Comparison of ENCODE assay signal across 11 cellular contexts in the genomic region with DNA sequence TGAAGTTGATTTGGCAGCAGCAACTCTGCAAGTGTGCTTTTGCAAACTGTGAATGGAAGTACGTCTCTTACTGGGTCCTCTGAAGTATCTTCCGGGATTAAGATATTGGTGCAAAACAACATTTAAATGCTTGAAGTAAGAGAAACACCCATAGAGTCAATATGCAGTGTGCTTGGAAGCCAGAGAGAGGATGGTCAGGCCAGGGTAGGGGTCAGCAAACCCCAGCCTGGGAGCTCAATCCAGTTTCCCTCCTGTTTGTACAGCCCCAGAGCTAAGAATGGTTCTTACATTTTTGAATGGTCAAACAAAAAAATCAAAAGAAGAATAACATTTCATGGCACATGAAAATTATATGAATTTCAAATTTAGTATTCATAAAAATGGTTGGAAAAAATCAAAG. TPM values are rescaled to one million over a fixed set of nuclear protein-coding genes. Genes with fewer than 3 reads are reported as not detected.
A peak's percentile ranks its signal among the peaks of the same experiment; 100 is the strongest.
DNase-seq lines count a peak whose midpoint lies in the region; ATAC-seq and TF ChIP-seq lines count a peak whose summit lies in the region.
"Had no signal": no experiment of that assay in that cellular context is flagged by ENCODE, and none has a peak within 500 bp of the region (broad histone marks: within the 10 kb centered on the region; RNA-seq: fewer than 3 reads in every experiment).

No MANE protein-coding gene starts in this region.

- no peaks in the 10 kb centered on the region for H4K20me1 ChIP-seq in BLaER1 treated with 17β-estradiol and CSF1 and Interleukin-3, amounts not matched to agents 10 nM and 100 nM

- peak overlapping the region in 9 of 11 experiments; percentile 61 to 79 (median 70); a peak in 17 of 22 replicates for H3K27ac ChIP-seq in BLaER1 treated with 17β-estradiol and CSF1 and Interleukin-3, amounts not matched to agents 10 nM and 100 nM
- peak overlapping the region; percentile 63 for H3K27ac ChIP-seq in naive thymus-derived CD4-positive, alpha-beta T cell (ENCODE audit: low read depth, low read length)
- H3K27ac ChIP-seq: cardiac muscle cell had no signal

- no peaks in the 10 kb centered on the region for H3K36me3 Mint-ChIP-seq in naive thymus-derived CD4-positive, alpha-beta T cell

- H3K9me3 ChIP-seq in BLaER1 treated with 17β-estradiol and CSF1 and Interleukin-3, amounts not matched to agents 10 nM and 100 nM (replicated peaks in 1 of 11), result no peaks in the 10 kb centered on the region
- no peaks in the 10 kb centered on the region for H3K9me3 ChIP-seq in naive thymus-derived CD4-positive, alpha-beta T cell (ENCODE audit: control insufficient read depth in 2 of 3, low read length in 3 of 3)

- peak overlapping the region; percentile 73 to 97 (median 91) for H3K27ac Mint-ChIP-seq in naive thymus-derived CD4-positive, alpha-beta T cell

- H3K9ac ChIP-seq in BLaER1 treated with 17β-estradiol and CSF1 and Interleukin-3, amounts not matched to agents 10 nM and 100 nM, result peak overlapping the region in 6 of 11 experiments; percentile 55 to 73 (median 67); a peak in 11 of 22 replicates

- intact Hi-C loops in naive thymus-derived CD4-positive, alpha-beta T cell (cut with micrococcal nuclease), result loop anchor here (1.0 to 5.0 kb wide), 5 partner anchors 118 to 723 kb away; a partner anchor contains a TSS

- peak overlapping the region; percentile 72 to 94 (median 90) for H3K4me3 Mint-ChIP-seq in naive thymus-derived CD4-positive, alpha-beta T cell

- peaks cover 9 to 28% (median 19%) of the 10 kb centered on the region in 7 donors for H3K4me1 Mint-ChIP-seq in naive thymus-derived CD4-positive, alpha-beta T cell

- TF ChIP-seq CTCF in LNCaP clone FGC (IDR thresholded peaks at IDR 0.05; ENCODE audit: control insufficient read depth, extremely low read depth, insufficient read depth) (no peak), cardiac fibroblast (IDR thresholded peaks at IDR 0.05; ENCODE audit: low read depth, low read length) (no peak)

- DNase-seq in LNCaP clone FGC (ENCODE audit: low read depth), result peak; percentile 10
- peak in 1 of 2 donors; percentile 42 for DNase-seq in cardiac fibroblast (ENCODE audit: low read depth in 2 of 2)
- peak in 2 of 9 donors; percentile 0 to 3 for DNase-seq in naive thymus-derived CD4-positive, alpha-beta T cell
- DNase-seq in AML-193 (lab: John Stamatoyannopoulos, UW), result no peak
- no peak for DNase-seq in occipital lobe (lab: John Stamatoyannopoulos, UW)
- DNase-seq in cortex of kidney (lab: John Stamatoyannopoulos, UW), result no peak
- DNase-seq: NCI-H1436 treated with DMSO at 0.1 percent for 48 hours, T-helper 9 cell had no signal

- CTCF ChIA-PET in naive thymus-derived CD4-positive, alpha-beta T cell (lab: Charles Lee), result no interaction called here

- no peaks in the 10 kb centered on the region for H3K9me3 Mint-ChIP-seq in naive thymus-derived CD4-positive, alpha-beta T cell

- peaks cover 0 to 18% (median 0%) of the 10 kb centered on the region in 5 donors for H3K27me3 Mint-ChIP-seq in naive thymus-derived CD4-positive, alpha-beta T cell

- POLR2A ChIA-PET in naive thymus-derived CD4-positive, alpha-beta T cell (lab: Charles Lee), result no interaction called here

- no peaks in the 10 kb centered on the region for H3K27me3 ChIP-seq in BLaER1 treated with 17β-estradiol and CSF1 and Interleukin-3, amounts not matched to agents 10 nM and 100 nM
- no peaks in the 10 kb centered on the region for H3K27me3 ChIP-seq in naive thymus-derived CD4-positive, alpha-beta T cell (ENCODE audit: control insufficient read depth in 2 of 2, insufficient read depth in 2 of 2, low read length in 2 of 2)

- ATAC-seq in naive thymus-derived CD4-positive, alpha-beta T cell, result no peak
- no peak for ATAC-seq in HG02840 (IDR thresholded peaks at IDR 0.05; ENCODE audit: low FRiP score, unreplicated experiment)

- peak overlapping the region in 6 of 10 experiments; percentile 36 to 52 (median 48); a peak in 7 of 20 replicates for H3K4me3 ChIP-seq in BLaER1 treated with 17β-estradiol and CSF1 and Interleukin-3, amounts not matched to agents 10 nM and 100 nM
- H3K4me3 ChIP-seq in LNCaP clone FGC (ENCODE audit: low read depth, low read length) (no peak overlapping the region), cardiac fibroblast (replicated peaks in 1 of 2; ENCODE audit: low read depth in 2 of 2, low read length in 2 of 2) (peak overlapping the region; percentile 41)
- H3K4me3 ChIP-seq in naive thymus-derived CD4-positive, alpha-beta T cell (ENCODE audit: low read length), result peak overlapping the region; percentile 68
- H3K4me3 ChIP-seq: cardiac muscle cell had no signal

- peak overlapping the region; percentile 44 to 76 (median 62); a peak in 19 of 22 replicates for H3K4me2 ChIP-seq in BLaER1 treated with 17β-estradiol and CSF1 and Interleukin-3, amounts not matched to agents 10 nM and 100 nM

- H3K4me1 ChIP-seq in BLaER1 treated with 17β-estradiol and CSF1 and Interleukin-3, amounts not matched to agents 10 nM and 100 nM, result peaks cover 0 to 13% (median 7%) of the 10 kb centered on the region in 10 experiments; a peak in 6 of 20 replicates
- peaks cover 0 to 5% of the 10 kb centered on the region in 2 donors for H3K4me1 ChIP-seq in naive thymus-derived CD4-positive, alpha-beta T cell (ENCODE audit: control insufficient read depth in 2 of 2, insufficient read depth in 2 of 2, low read length in 2 of 2)

- no peaks in the 10 kb centered on the region for H3K36me3 ChIP-seq in BLaER1 treated with 17β-estradiol and CSF1 and Interleukin-3, amounts not matched to agents 10 nM and 100 nM
- H3K36me3 ChIP-seq in naive thymus-derived CD4-positive, alpha-beta T cell (ENCODE audit: control insufficient read depth in 2 of 3, insufficient read depth in 3 of 3, low read length in 3 of 3), result no peaks in the 10 kb centered on the region
- H3K36me3 ChIP-seq: cardiac muscle cell had no signal

RNA-seq across cellular contexts. Expression of a gene that starts 13.5 kb away (rescaled TPM):
- not detected for total RNA-seq in naive thymus-derived CD4-positive, alpha-beta T cell
- under 1 TPM in 1 of 2 donors, not detected in 1; 0.41 TPM for polyA plus RNA-seq in naive thymus-derived CD4-positive, alpha-beta T cell
- 0.62 TPM for total RNA-seq in occipital lobe
